14 cellular contexts compared by ENCODE assay signal in the genomic region with DNA sequence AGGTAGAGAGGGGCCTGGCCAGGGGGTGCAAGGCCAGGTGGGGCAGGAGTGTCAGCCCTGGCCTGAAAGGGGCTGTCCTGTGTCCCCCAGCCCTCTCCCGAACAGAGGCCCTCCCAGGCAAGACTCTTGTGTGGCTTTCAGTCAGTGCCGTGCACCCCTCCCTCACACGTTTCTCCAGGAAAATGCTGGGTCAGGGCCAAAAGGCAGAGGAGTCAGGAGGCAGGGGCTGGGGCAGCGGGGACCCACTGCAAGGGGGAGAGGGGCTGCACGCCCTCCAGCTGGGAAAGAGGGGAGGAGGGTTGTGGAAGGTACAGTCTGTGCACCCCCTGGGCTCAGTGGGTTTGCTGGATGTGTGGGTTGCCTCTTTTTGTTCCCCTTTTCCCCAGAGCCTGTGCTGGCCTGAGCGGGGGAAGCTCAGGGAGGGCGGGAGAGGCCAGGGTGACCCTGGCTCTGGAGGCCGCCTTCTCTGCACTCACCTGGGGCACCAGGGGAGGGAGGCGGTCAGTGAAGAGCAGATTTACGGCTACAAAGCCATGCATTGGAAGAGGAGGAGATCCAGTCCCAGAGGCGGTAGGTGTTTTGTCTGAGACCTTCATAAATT. TPM values are rescaled to one million over a fixed set of nuclear protein-coding genes. Genes with fewer than 3 reads are reported as not detected.
"Had no signal": no experiment of that assay in that cellular context is flagged by ENCODE, and none has a peak within 500 bp of the region (broad histone marks: within the 10 kb centered on the region; RNA-seq: fewer than 3 reads in every experiment).

No MANE protein-coding gene starts in this region.

- H3K27ac ChIP-seq: pancreas, skin epidermis, transverse colon had no signal

- H3K4me3 ChIP-seq: pancreas, skin epidermis, transverse colon had no signal

- ATAC-seq: left cardiac atrium; natural killer cell treated with Interleukin-12 subunit alpha and Interleukin-12 subunit beta and Interleukin-15 and Interleukin-18, amount 100 ng/mL, for 72 hours; pancreas; stimulated activated effector memory CD8-positive, alpha-beta T cell treated with anti-CD3 and anti-CD28 coated beads, Interleukin-12 subunit alpha, Interleukin-12 subunit beta, amount 100 ng/mL, for 72 hours had no signal

- H3K4me1 ChIP-seq: pancreas had no signal

- DNase-seq: activated gamma-delta T cell treated with Interleukin-2 at 50 U/mL for 16 hours; activated naive CD8-positive, alpha-beta T cell treated with anti-CD3 and anti-CD28 coated beads, Interleukin-2, amount 10 ng/mL, durations not matched to agents 7 days and 5 days; activated T-cell treated with anti-CD3 and anti-CD28 coated beads, Interleukin-2, amount 50 U/mL, for 24 hours; central memory CD4-positive, alpha-beta T cell; left cardiac atrium; mammary epithelial cell; pancreas; transverse colon had no signal

- H3K36me3 ChIP-seq: pancreas, transverse colon had no signal

- H3K9me3 ChIP-seq: pancreas, transverse colon had no signal

RNA-seq across cellular contexts. Expression of a gene that starts 4.1 kb away (rescaled TPM):
- total RNA-seq: activated naive CD8-positive, alpha-beta T cell treated with anti-CD3 and anti-CD28 coated beads, Interleukin-2, amount 10 ng/mL, durations not matched to agents 7 days and 5 days; natural killer cell treated with Interleukin-12 subunit alpha and Interleukin-12 subunit beta and Interleukin-15 and Interleukin-18, amount 100 ng/mL, for 72 hours; renal cortical epithelial cell; subcutaneous adipose tissue; T-helper 2 cell treated with Interferon-gamma antibody and Interleukin-4, amounts not matched to agents 100 ng/mL and 5 ng/mL, for 36 hours had no signal
